ENCODE assay signal across 24 cellular contexts in the genomic region with DNA sequence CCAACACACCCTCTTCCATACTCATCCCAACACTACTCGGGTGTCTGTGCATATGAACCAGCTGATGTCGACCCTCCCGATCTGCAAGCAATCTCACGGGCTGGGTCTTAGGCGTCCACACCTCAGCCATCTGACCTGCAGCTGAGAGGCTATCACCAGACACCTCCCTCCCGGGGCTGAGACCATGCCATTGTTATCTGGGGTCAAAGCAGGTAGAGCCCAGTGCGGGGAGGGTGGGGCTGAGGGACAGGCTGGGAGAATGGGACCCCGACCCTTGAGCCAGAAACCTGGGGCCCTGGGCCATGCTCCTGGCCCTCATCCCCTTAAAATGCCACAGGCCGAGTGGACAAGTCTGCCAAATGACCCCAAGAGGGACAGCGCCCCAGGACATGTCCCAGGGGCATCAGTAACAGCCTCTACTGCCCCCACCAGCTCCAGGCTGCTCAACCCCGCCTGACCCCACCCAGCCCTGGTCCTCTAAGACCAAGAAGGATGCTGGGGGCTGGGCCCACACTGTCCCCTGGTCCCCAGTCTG.
"Had no signal": no experiment of that assay in that cellular context is flagged by ENCODE, and none has a peak within 500 bp of the region (broad histone marks: within the 10 kb centered on the region; RNA-seq: fewer than 3 reads in every experiment).

No MANE protein-coding gene starts in this region.

- H3K27ac ChIP-seq: colonic mucosa, coronary artery, dorsolateral prefrontal cortex, epithelial cell of prostate, esophagus muscularis mucosa, esophagus squamous epithelium, foreskin keratinocyte, gastrocnemius medialis, gastroesophageal sphincter, heart left ventricle, heart right ventricle had no signal

- H3K27me3 ChIP-seq: colonic mucosa, esophagus squamous epithelium, foreskin keratinocyte, gastrocnemius medialis, gastroesophageal sphincter had no signal

- ATAC-seq: effector memory CD8-positive, alpha-beta T cell; esophagus mucosa; foreskin keratinocyte; gastrocnemius medialis; gastroesophageal sphincter; heart left ventricle had no signal

- H3K4me3 ChIP-seq: colonic mucosa, coronary artery, dorsolateral prefrontal cortex, esophagus muscularis mucosa, esophagus squamous epithelium, gastrocnemius medialis, gastroesophageal sphincter, heart left ventricle, heart right ventricle had no signal

- H3K4me1 ChIP-seq: colonic mucosa, esophagus muscularis mucosa, esophagus squamous epithelium, foreskin keratinocyte, gastrocnemius medialis, gastroesophageal sphincter, heart left ventricle, heart right ventricle had no signal

- H3K36me3 ChIP-seq: colonic mucosa, esophagus muscularis mucosa, esophagus squamous epithelium, gastrocnemius medialis, gastroesophageal sphincter, heart left ventricle, heart right ventricle had no signal

- H3K9me3 ChIP-seq: colonic mucosa, esophagus muscularis mucosa, esophagus squamous epithelium, gastrocnemius medialis, gastroesophageal sphincter, heart left ventricle, heart right ventricle had no signal

- DNase-seq: colonic mucosa; cortex of kidney; dermis blood vessel endothelial cell; dorsolateral prefrontal cortex; effector CD4-positive, alpha-beta T cell; effector CD8-positive, alpha-beta T cell; effector memory CD4-positive, alpha-beta T cell; effector memory CD8-positive, alpha-beta T cell; endodermal cell; erythroblast; esophagus squamous epithelium; foreskin fibroblast; foreskin keratinocyte; foreskin melanocyte; gastrocnemius medialis; glutamatergic neuron; head of caudate nucleus; heart right ventricle had no signal
